ENCODE assay signal across 3 cellular contexts in the genomic region with DNA sequence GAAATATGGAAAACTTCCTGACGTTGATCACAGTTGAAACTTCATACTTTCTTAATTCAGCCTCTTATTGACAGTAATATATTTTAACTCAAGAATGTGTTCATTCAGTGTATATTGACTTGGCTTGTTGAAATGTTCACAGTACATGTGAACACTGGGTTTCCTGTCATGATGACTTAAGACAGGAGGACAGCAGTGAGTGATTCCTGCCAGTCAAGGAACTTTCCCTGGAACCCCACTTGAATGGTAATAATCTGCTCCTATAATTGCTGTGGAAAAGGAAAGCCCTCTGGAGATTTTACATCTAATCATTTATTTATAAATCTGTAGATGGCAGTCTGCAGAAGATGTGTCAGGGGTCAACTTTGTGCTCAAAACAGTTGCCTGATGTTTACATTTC.
"Had no signal": no experiment of that assay in that cellular context is flagged by ENCODE, and none has a peak within 500 bp of the region (broad histone marks: within the 10 kb centered on the region; RNA-seq: fewer than 3 reads in every experiment).

No MANE protein-coding gene starts in this region.

- DNase-seq: GDM1, GF-D8 had no signal

- H3K4me3 ChIP-seq: GM12878 had no signal
